ENCODE assay signal across 14 cellular contexts in genomic region chr1:245129811-245130210, GRCh38.
A peak's percentile ranks its signal among the peaks of the same experiment; 100 is the strongest.
DNase-seq lines count a peak whose midpoint lies in the region; TF ChIP-seq lines count a peak whose summit lies in the region.
"Had no signal": no experiment of that assay in that cellular context is flagged by ENCODE, and none has a peak within 500 bp of the region (broad histone marks: within the 10 kb centered on the region; RNA-seq: fewer than 3 reads in every experiment).

No MANE protein-coding gene starts in this region.

- H3K4me2 ChIP-seq in DOHH2 (ENCODE audit: low read length) = peak overlapping the region; percentile 65

- H3K27ac ChIP-seq in DOHH2 (ENCODE audit: low read depth, low read length) = peak overlapping the region; percentile 79

- no peaks in the 10 kb centered on the region for H4K20me1 ChIP-seq in DOHH2 (ENCODE audit: control insufficient read depth, insufficient read depth, low read depth, low read length)

- 0 out of 2 replicates have a peak, but pooled peaks cover 3% of the 10 kb centered on the region for H3F3A ChIP-seq in DOHH2 (ENCODE audit: control insufficient read depth, insufficient read depth)

- H3K4me3 ChIP-seq in DOHH2 (ENCODE audit: low read length) (peak overlapping the region; percentile 61), cardiac fibroblast (replicated peaks in 1 of 2; ENCODE audit: low read depth in 2 of 2, low read length in 2 of 2) (no peak overlapping the region), foreskin fibroblast (ENCODE audit: low read depth in 1 of 2, low read length in 2 of 2) (no peak overlapping the region)
- H3K4me3 ChIP-seq: GM12878 had no signal

- no peaks in the 10 kb centered on the region for H3K9me3 ChIP-seq in DOHH2 (ENCODE audit: control insufficient read depth, insufficient read depth, low read length)
- H3K9me3 ChIP-seq: BE2C had no signal

- H3K36me3 ChIP-seq in DOHH2 (ENCODE audit: control insufficient read depth, low read length) = no peaks in the 10 kb centered on the region
- H3K36me3 ChIP-seq: BE2C had no signal

- peak; percentile 70 for DNase-seq in NCI-H2227 treated with DMSO at 0.1 percent for 48 hours (lab: John Stamatoyannopoulos, UW)
- peak; percentile 18 to 67 for DNase-seq in cardiac fibroblast (ENCODE audit: low read depth in 2 of 2)
- peak; percentile 5 for DNase-seq in kidney tubule cell (ENCODE audit: low spot score)
- no peak for DNase-seq in stimulated activated CD4-positive, alpha-beta T cell treated with anti-CD3 and anti-CD28 coated beads, Interleukin-2, amount 100 ng/mL, for 24 hours
- DNase-seq in DMS79 treated with DMSO at 0.1 percent for 48 hours (lab: John Stamatoyannopoulos, UW) = no peak
- no peak for DNase-seq in stimulated activated CD4-positive, alpha-beta T cell treated with anti-CD3 and anti-CD28 coated beads, Interleukin-2, amount 100 ng/mL, for 48 hours
- no peak for DNase-seq in foreskin fibroblast
- DNase-seq: BE2C; CD4-positive, alpha-beta memory T cell; NCI-H446 treated with DMSO at 0.1 percent for 48 hours; NCI-H774; SHP77 had no signal

- no peaks in the 10 kb centered on the region for H3K79me2 ChIP-seq in DOHH2 (ENCODE audit: control insufficient read depth, low read length)

- no peaks in the 10 kb centered on the region for H3K27me3 ChIP-seq in DOHH2 (ENCODE audit: control insufficient read depth, low read length)
- H3K27me3 ChIP-seq: BE2C had no signal

- peaks cover 49% of the 10 kb centered on the region for H3K4me1 ChIP-seq in DOHH2 (ENCODE audit: control insufficient read depth, low read length)

- H3K9me2 ChIP-seq in DOHH2 (replicated peaks; ENCODE audit: control insufficient read depth, low read length) = no peaks in the 10 kb centered on the region

- TF ChIP-seq CTCF in DOHH2 (IDR thresholded peaks at IDR 0.05; ENCODE audit: low read depth, low read length, poor library complexity, severe bottlenecking) (no peak), cardiac fibroblast (IDR thresholded peaks at IDR 0.05; ENCODE audit: low read depth, low read length) (no peak), foreskin fibroblast (IDR thresholded peaks at IDR 0.05; ENCODE audit: low read depth, low read length) (no peak)

Comparison
In these comparisons a context has a peak if more than half of its experiments do, and no peak if none do; other contexts are left out.
1. DNase-seq: peak in NCI-H2227 treated with DMSO at 0.1 percent for 48 hours (single experiment), cardiac fibroblast (2 of 2) and kidney tubule cell (single experiment); none in stimulated activated CD4-positive, alpha-beta T cell treated with anti-CD3 and anti-CD28 coated beads, Interleukin-2, amount 100 ng/mL, for 24 hours (0 of 2), DMS79 treated with DMSO at 0.1 percent for 48 hours (single experiment), stimulated activated CD4-positive, alpha-beta T cell treated with anti-CD3 and anti-CD28 coated beads, Interleukin-2, amount 100 ng/mL, for 48 hours (0 of 2) and foreskin fibroblast (0 of 2).